In the genomic region with DNA sequence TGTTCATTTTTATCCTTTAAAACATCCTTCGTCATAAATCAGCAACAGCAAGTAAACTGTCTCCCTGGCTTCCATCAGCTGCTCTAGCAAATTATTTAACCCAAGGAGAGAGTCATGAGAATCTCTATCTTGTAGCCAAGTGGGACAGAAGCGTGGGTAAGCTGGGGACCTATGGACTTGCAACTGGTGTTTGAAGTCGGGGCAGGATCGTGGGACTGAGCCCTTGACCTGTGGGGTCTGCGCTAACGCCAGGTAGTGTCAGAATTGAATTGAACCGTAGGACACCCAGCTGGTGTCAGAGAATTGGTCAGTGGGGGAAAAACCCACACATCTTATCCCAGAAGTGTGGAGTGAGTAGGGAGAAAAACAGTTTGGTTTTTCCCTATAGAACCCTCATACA, we compare ENCODE assay signal across 1 cellular context.
TF ChIP-seq lines count a peak whose summit lies in the region.

No MANE protein-coding gene starts in this region.

TF ChIP-seq in HepG2, 621 proteins besides CTCF, POLR2A, EP300 and RAD21:
- TF ChIP-seq RBM22 (optimal IDR thresholded peaks at IDR 0.05; ENCODE audit: low read length) (no peak), ZNF549 (CRISPR knock-in tag; IDR thresholded peaks at IDR 0.05) (no peak), KLF12 (CRISPR knock-in tag; IDR thresholded peaks at IDR 0.05; ENCODE audit: borderline replicate concordance) (no peak), ZNF367 (CRISPR knock-in tag; IDR thresholded peaks at IDR 0.05; ENCODE audit: borderline replicate concordance) (no peak), POLR2G (IDR thresholded peaks at IDR 0.05; ENCODE audit: low read depth, low read length) (peak; percentile 26; the same call in 1 of the 2 replicates), MIXL1 (CRISPR knock-in tag; IDR thresholded peaks at IDR 0.05) (no peak), ZNF235 (CRISPR knock-in tag; IDR thresholded peaks at IDR 0.05; ENCODE audit: borderline replicate concordance) (no peak), SMC3 (IDR thresholded peaks at IDR 0.05; ENCODE audit: low read length) (no peak)
- TF ChIP-seq, protein P1, sequence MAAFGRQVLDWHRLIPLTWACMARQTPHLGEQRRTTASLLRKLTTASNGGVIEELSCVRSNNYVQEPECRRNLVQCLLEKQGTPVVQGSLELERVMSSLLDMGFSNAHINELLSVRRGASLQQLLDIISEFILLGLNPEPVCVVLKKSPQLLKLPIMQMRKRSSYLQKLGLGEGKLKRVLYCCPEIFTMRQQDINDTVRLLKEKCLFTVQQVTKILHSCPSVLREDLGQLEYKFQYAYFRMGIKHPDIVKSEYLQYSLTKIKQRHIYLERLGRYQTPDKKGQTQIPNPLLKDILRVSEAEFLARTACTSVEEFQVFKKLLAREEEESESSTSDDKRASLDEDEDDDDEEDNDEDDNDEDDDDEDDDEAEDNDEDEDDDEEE (CRISPR knock-in tag; IDR thresholded peaks at IDR 0.05), result no peak
TF ChIP-seq in HepG2: peak in this region for 1.
